In the genomic region with DNA sequence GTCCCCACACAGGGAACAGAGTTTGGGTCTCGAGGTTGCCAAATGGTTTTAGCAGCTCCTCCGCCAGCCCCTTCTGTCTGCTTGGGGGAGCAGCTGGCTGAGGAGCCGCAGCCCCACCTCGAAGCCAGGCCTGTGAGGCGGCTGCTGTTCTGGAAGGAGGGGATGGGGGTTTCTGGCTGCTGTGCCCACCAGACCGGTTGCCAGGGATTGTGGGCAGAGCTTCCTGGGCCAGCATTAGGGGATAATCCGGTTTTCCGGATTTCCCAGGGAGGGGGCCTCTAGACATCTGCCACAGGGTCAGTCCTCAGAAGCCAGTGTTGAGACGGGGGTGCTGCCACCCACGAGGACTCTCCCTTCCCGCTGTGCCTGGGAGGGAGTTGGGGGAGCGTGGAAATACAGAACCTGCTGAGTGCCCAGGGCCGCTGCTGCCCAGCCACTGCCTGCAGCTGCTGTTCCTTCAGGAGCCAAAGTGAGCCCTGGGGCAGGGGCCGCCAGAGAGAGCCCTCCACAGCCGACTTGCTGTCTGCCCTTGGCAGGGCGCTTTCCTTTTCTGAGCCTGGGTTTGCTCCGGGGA, we compare ENCODE assay signal across 8 cellular contexts. TPM values are rescaled to one million over a fixed set of nuclear protein-coding genes. Genes with fewer than 3 reads are reported as not detected.
DNase-seq lines count a peak whose midpoint lies in the region; ATAC-seq and TF ChIP-seq lines count a peak whose summit lies in the region.

No MANE protein-coding gene starts in this region.

- BruUV-seq in MCF 10A (replicated peaks; lab: Mats Ljungman, UMichigan) = no TSS peak

- H2AK5ac ChIP-seq in mesenchymal stem cell (ENCODE audit: low read length, severe bottlenecking) = no peak overlapping the region

- H2AFZ ChIP-seq in mesenchymal stem cell (ENCODE audit: low read depth, low read length) = no peak overlapping the region

- no peak overlapping the region for H4K91ac ChIP-seq in mesenchymal stem cell (ENCODE audit: low read length)

- peak overlapping the region; percentile 74 for H3K4me3 Mint-ChIP-seq in MCF 10A (ENCODE audit: unreplicated experiment)

- peak overlapping the region; percentile 29 to 78 for H3K18ac ChIP-seq in mesenchymal stem cell (ENCODE audit: low read depth in 1 of 2, low read length in 2 of 2)

- H3K9me3 ChIP-seq in mesenchymal stem cell (ENCODE audit: control insufficient read depth, low read length) = no peaks in the 10 kb centered on the region

- H2BK15ac ChIP-seq in mesenchymal stem cell (ENCODE audit: low read depth, poor library complexity, severe bottlenecking) = peak overlapping the region; percentile 17

- no peak overlapping the region for H2BK120ac ChIP-seq in mesenchymal stem cell (ENCODE audit: low read depth, low read length)

- H3K27ac ChIP-seq in mesenchymal stem cell (ENCODE audit: low read length, poor library complexity, severe bottlenecking) = peak overlapping the region; percentile 88
- H3K27ac ChIP-seq in urinary bladder (ENCODE audit: low read depth) = peak overlapping the region; percentile 54

- H3K4me1 ChIP-seq in mesenchymal stem cell (ENCODE audit: control insufficient read depth, insufficient read depth, low read depth, low read length) (peaks cover 37% of the 10 kb centered on the region), urinary bladder (ENCODE audit: insufficient read depth) (peaks cover 2% of the 10 kb centered on the region)

- CTCF ChIA-PET in MCF 10A (lab: Yijun Ruan, JAX) = interaction anchor here (0.6 to 2.3 kb wide), 7 partner anchors 8 to 194 kb away, joined by 3 to 9 read pairs (median 3); no protein-coding TSS in a partner anchor

- peak overlapping the region in 1 of 2 experiments; percentile 99 for H3K23ac ChIP-seq in mesenchymal stem cell (ENCODE audit: low read length in 2 of 2)

- peak overlapping the region; percentile 91 for H3K9ac ChIP-seq in mesenchymal stem cell (ENCODE audit: low read length)

- POLR2A ChIA-PET in MCF 10A (lab: Yijun Ruan, JAX) = interaction anchor here (0.7 to 6.5 kb wide), 7 partner anchors 9 to 144 kb away, joined by 3 to 110 read pairs (median 9); partner anchors contain the start of genes BSG and TPGS1

- H3K14ac ChIP-seq in mesenchymal stem cell (ENCODE audit: low read length in 2 of 2) = peak overlapping the region in 1 of 2 experiments; percentile 44

- H3K27me3 Mint-ChIP-seq in MCF 10A (ENCODE audit: insufficient read depth, unreplicated experiment) = no peaks in the 10 kb centered on the region

- intact Hi-C loops in Right ventricle myocardium inferior (cut with DNase I) (loop anchor here (2.0 to 5.0 kb wide), 3 partner anchors 27 to 99 kb away; partner anchors contain the start of genes BSG, POLRMT and TPGS1), Right ventricle myocardium superior (cut with DNase I) (no loop called here), MCF 10A (cut with micrococcal nuclease) (loop anchor here (2.0 kb wide), 3 partner anchors 39 to 127 kb away; partner anchors contain the start of genes BSG and POLRMT)

- no peak for ATAC-seq in Right ventricle myocardium inferior
- no peak for ATAC-seq in Right ventricle myocardium superior (ENCODE audit: poor library complexity)
- no peak for ATAC-seq in HG03521 (IDR thresholded peaks at IDR 0.05; ENCODE audit: unreplicated experiment)

- WGBS in mesenchymal stem cell = 74% methylated on average over 17 of the region's 17 CpGs
- WGBS in urinary bladder = 27% methylated on average over 17 of the region's 17 CpGs

- peak overlapping the region; percentile 97 for H3K4me2 ChIP-seq in mesenchymal stem cell (ENCODE audit: low read length, poor library complexity, severe bottlenecking)

- H2BK12ac ChIP-seq in mesenchymal stem cell (ENCODE audit: low read length in 2 of 2) = peak overlapping the region in 1 of 2 experiments; percentile 1

- H3K36me3 ChIP-seq in mesenchymal stem cell (ENCODE audit: control insufficient read depth in 1 of 2, insufficient read depth in 2 of 2, low read depth in 1 of 2, low read length in 2 of 2) (peaks cover 23 to 44% of the 10 kb centered on the region in 2 experiments), urinary bladder (ENCODE audit: insufficient read depth) (peaks cover 4% of the 10 kb centered on the region)

- peaks cover 9% of the 10 kb centered on the region for H3K79me1 ChIP-seq in mesenchymal stem cell (replicated peaks; ENCODE audit: low read length, poor library complexity, severe bottlenecking)

- H3K36me3 Mint-ChIP-seq in MCF 10A (ENCODE audit: insufficient read depth, unreplicated experiment) = peaks cover 15% of the 10 kb centered on the region

- DNase-seq in Right ventricle myocardium inferior (ENCODE audit: missing footprints) (peak; percentile 63), Right ventricle myocardium superior (no peak), MCF 10A (ENCODE audit: unreplicated experiment) (no peak), mesenchymal stem cell (no peak), NCI-H1694 (lab: John Stamatoyannopoulos, UW) (no peak)
- DNase-seq in stimulated activated naive CD4-positive, alpha-beta T cell treated with Interleukin-2 at 50 U/mL for 16 hours (lab: John Stamatoyannopoulos, UW) = no peak

- H2BK5ac ChIP-seq in mesenchymal stem cell (ENCODE audit: low read depth, low read length, poor library complexity, severe bottlenecking) = no peak overlapping the region

- no peaks in the 10 kb centered on the region for H3K9me3 Mint-ChIP-seq in MCF 10A (ENCODE audit: unreplicated experiment)

- H3K27ac Mint-ChIP-seq in MCF 10A (ENCODE audit: low read depth, unreplicated experiment) = peak overlapping the region; percentile 91

- no peak overlapping the region for H4K8ac ChIP-seq in mesenchymal stem cell (ENCODE audit: low read length)

- peaks cover 4% of the 10 kb centered on the region for H3K4me1 Mint-ChIP-seq in MCF 10A (ENCODE audit: insufficient read depth, unreplicated experiment)

- TF ChIP-seq CTCF in MCF 10A (IDR thresholded peaks at IDR 0.05; ENCODE audit: unreplicated experiment) = no peak

- H3K4ac ChIP-seq in mesenchymal stem cell (ENCODE audit: low read depth in 1 of 2, low read length in 2 of 2) = peak overlapping the region; percentile 67 to 81

- no peaks in the 10 kb centered on the region for H3K27me3 ChIP-seq in mesenchymal stem cell (ENCODE audit: control insufficient read depth in 1 of 2, insufficient read depth in 1 of 2, low read length in 2 of 2)

- H3K4me3 ChIP-seq in mesenchymal stem cell (ENCODE audit: insufficient read depth in 1 of 2, low read depth in 1 of 2, low read length in 2 of 2) (peak overlapping the region; percentile 83 to 89), urinary bladder (ENCODE audit: low read depth, low read length) (peak overlapping the region; percentile 79)

RNA-seq across cellular contexts. Expression of gene CDC34, which starts 2.0 kb away (rescaled TPM):
- 109 TPM for total RNA-seq in Right ventricle myocardium inferior
- 86.3 TPM for total RNA-seq in Right ventricle myocardium superior
- total RNA-seq in MCF 10A (2022) = 49.7 and 61.3 TPM in 2 replicates
- polyA plus RNA-seq in mesenchymal stem cell (2013, experiment 1 of 2) = 82.8 TPM
- 82.0 TPM for polyA plus RNA-seq in mesenchymal stem cell (2013, experiment 2 of 2)
- 30.4 TPM for total RNA-seq in urinary bladder
- polyA plus RNA-seq in urinary bladder = 89.8 TPM

RNA-seq across cellular contexts. Expression of gene GZMM, which starts 10.3 kb away (rescaled TPM):
- total RNA-seq in Right ventricle myocardium inferior (not detected), Right ventricle myocardium superior (0.32 TPM), MCF 10A (2022) (not detected in 2 replicates), urinary bladder (0.63 TPM)
- not detected for polyA plus RNA-seq in mesenchymal stem cell (2013, experiment 1 of 2)
- 0.07 TPM for polyA plus RNA-seq in mesenchymal stem cell (2013, experiment 2 of 2)
- 1.5 TPM for polyA plus RNA-seq in urinary bladder

RNA-seq across cellular contexts. Expression of gene TPGS1, which starts 26.3 kb away (rescaled TPM):
- 10.3 TPM for total RNA-seq in Right ventricle myocardium inferior
- total RNA-seq in Right ventricle myocardium superior = 10.8 TPM
- total RNA-seq in MCF 10A (2022) = 11.9 and 12.6 TPM in 2 replicates
- polyA plus RNA-seq in mesenchymal stem cell (2013, experiment 1 of 2) = 10.3 TPM
- polyA plus RNA-seq in mesenchymal stem cell (2013, experiment 2 of 2) = 9.3 TPM
- total RNA-seq in urinary bladder = 9.3 TPM
- 30.3 TPM for polyA plus RNA-seq in urinary bladder

RNA-seq across cellular contexts. Expression of gene MADCAM1, which starts 37.3 kb away (rescaled TPM):
- total RNA-seq in Right ventricle myocardium inferior = 0.19 TPM
- 0.24 TPM for total RNA-seq in Right ventricle myocardium superior
- total RNA-seq in MCF 10A (2022) = 0.25 and 0.47 TPM in 2 replicates
- polyA plus RNA-seq in mesenchymal stem cell (2013, experiment 1 of 2) = 0.29 TPM
- polyA plus RNA-seq in mesenchymal stem cell (2013, experiment 2 of 2) = 0.23 TPM
- 1.3 TPM for total RNA-seq in urinary bladder
- 0.34 TPM for polyA plus RNA-seq in urinary bladder

RNA-seq across cellular contexts. Expression of gene BSG, which starts 38.8 kb away (rescaled TPM):
- 1,651 TPM for total RNA-seq in Right ventricle myocardium inferior
- 1,928 TPM for total RNA-seq in Right ventricle myocardium superior
- total RNA-seq in MCF 10A (2022) = 550 and 557 TPM in 2 replicates
- polyA plus RNA-seq in mesenchymal stem cell (2013, experiment 1 of 2) = 617 TPM
- 607 TPM for polyA plus RNA-seq in mesenchymal stem cell (2013, experiment 2 of 2)
- 89.9 TPM for total RNA-seq in urinary bladder
- polyA plus RNA-seq in urinary bladder = 989 TPM
